In the genomic region with DNA sequence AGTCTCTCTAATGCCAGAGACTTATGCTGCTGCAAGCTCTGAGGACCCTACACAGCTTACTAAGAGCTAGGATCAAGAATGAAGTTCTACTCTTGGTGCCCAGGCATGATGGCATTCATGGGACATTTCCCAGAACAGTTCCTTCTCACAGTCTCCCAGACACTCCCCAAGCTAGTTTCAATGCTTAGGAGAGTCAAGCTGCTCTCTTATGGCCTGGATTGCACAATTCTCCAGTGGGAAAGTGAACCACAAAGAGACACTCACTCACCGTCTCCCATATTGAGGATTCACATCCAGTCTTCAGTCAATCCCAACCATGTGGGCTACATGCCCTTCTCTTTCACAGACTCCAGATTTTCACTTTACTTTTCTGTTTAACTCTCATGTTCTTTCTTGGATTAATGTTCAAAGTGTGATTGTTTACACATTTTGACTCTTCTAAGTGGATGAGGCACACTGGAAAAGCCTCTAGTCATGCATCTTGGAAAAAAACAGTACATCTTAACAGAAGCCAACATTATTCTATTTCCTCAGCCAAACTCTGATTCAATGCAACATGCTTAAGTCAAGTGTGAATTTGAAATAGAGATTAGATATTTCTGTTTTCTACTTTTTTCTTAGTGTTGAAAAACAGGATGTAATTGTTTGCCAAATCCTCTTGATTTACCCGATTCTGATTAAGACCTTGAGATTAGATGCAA, we compare ENCODE assay signal across 12 cellular contexts.
"Had no signal": no experiment of that assay in that cellular context is flagged by ENCODE, and none has a peak within 500 bp of the region (broad histone marks: within the 10 kb centered on the region; RNA-seq: fewer than 3 reads in every experiment).

No MANE protein-coding gene starts in this region.

- H3K27me3 ChIP-seq: brain microvascular endothelial cell, tibial artery had no signal

- H3K27ac ChIP-seq: brain microvascular endothelial cell, lower lobe of right lung, psoas muscle, tibial artery had no signal

- H3K4me3 ChIP-seq: lower lobe of right lung, psoas muscle, tibial artery had no signal

- ATAC-seq: lower lobe of right lung, psoas muscle had no signal

- H3K4me1 ChIP-seq: lower lobe of right lung, psoas muscle had no signal

- H3K36me3 ChIP-seq: brain microvascular endothelial cell, lower lobe of right lung, tibial artery had no signal

- H3K9me3 ChIP-seq: lower lobe of right lung, psoas muscle, tibial artery had no signal

- DNase-seq: activated CD4-positive, alpha-beta T cell treated with anti-CD3 and anti-CD28 coated beads, Interleukin-2, amount 10 ng/mL, durations not matched to agents 7 days and 5 days; activated CD8-positive, alpha-beta memory T cell treated with anti-CD3 and anti-CD28 coated beads, Interleukin-2, amount 50 U/mL, for 48 hours; activated gamma-delta T cell treated with Interleukin-2 at 50 U/mL for 16 hours; brain microvascular endothelial cell; effector memory CD4-positive, alpha-beta T cell; glutamatergic neuron; lower lobe of right lung; psoas muscle; stimulated activated CD4-positive, alpha-beta T cell treated with anti-CD3 and anti-CD28 coated beads, Interleukin-4, amount 100 ng/mL, for 24 hours; stimulated activated naive CD4-positive, alpha-beta T cell; SW 1271; tibial artery had no signal
